In the genomic region with DNA sequence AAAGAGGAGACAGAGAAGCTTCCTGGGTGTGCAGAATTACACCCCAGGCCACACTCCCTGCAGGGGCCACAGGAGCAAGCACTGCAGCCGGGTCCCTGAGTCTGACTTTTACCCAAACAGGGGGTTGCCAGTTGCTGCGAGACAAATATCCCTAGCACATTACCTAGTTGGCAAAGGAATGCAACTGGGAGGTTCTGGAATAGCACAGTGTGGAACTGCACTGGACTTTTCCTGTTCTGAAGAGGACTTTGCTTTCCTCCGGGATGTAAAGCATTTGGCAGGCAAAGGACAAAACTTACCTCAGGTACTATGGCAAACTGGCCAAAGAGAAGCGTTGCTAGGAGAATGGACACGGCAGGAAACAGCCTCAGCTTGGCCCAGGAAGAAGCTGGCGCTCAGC, we compare ENCODE assay signal across 22 cellular contexts. TPM values are rescaled to one million over a fixed set of nuclear protein-coding genes. Genes with fewer than 3 reads are reported as not detected.
A peak's percentile ranks its signal among the peaks of the same experiment; 100 is the strongest.
DNase-seq lines count a peak whose midpoint lies in the region; ATAC-seq, FAIRE-seq and TF ChIP-seq lines count a peak whose summit lies in the region.
"Had no signal": no experiment of that assay in that cellular context is flagged by ENCODE, and none has a peak within 500 bp of the region (broad histone marks: within the 10 kb centered on the region; RNA-seq: fewer than 3 reads in every experiment).

No MANE protein-coding gene starts in this region.

- peak; percentile 42 for FAIRE-seq in GM12892 (lab: Jason Lieb, UNC)
- FAIRE-seq: GM18507 had no signal

- no peaks in the 10 kb centered on the region for H3K9me3 ChIP-seq in spleen
- H3K9me3 ChIP-seq: Caco-2, heart right ventricle, lower lobe of right lung, tibial nerve had no signal

- peaks cover 39% of the 10 kb centered on the region for H3K79me1 ChIP-seq in mesendoderm (ENCODE audit: low read length)

- H3K27ac ChIP-seq in VCaP (peak overlapping the region; percentile 34; the same call in 1 of the 2 replicates), mesendoderm (ENCODE audit: low read depth, low read length) (no peak overlapping the region), spleen (peak overlapping the region in 5 of 8 donors; percentile 40 to 76 (median 57))
- H3K27ac ChIP-seq: heart right ventricle, lower lobe of right lung, tibial nerve had no signal

- no peak overlapping the region for H2BK15ac ChIP-seq in mesendoderm (replicated peaks; ENCODE audit: low read depth)

- H3K4me1 Mint-ChIP-seq in natural killer cell treated with Interleukin-12 subunit alpha and Interleukin-12 subunit beta and Interleukin-15 and Interleukin-18, amount 100 ng/mL, for 72 hours (ENCODE audit: low read depth in 2 of 2), result peaks cover 0 to 5% of the 10 kb centered on the region in 2 donors

- no peak for DNase-seq in GM12892 (ENCODE audit: insufficient read length)
- no peak for DNase-seq in mesendoderm
- DNase-seq in spleen, result no peak
- DNase-seq in HCEC 1CT, result no peak
- no peak for DNase-seq in RKO (ENCODE audit: low spot score)
- DNase-seq in natural killer cell treated with Interleukin-12 subunit alpha and Interleukin-12 subunit beta and Interleukin-15 and Interleukin-18, amount 100 ng/mL, for 72 hours (ENCODE audit: low spot score), result no peak
- no peak for DNase-seq in T-helper 2 cell
- DNase-seq: activated CD4-positive, alpha-beta T cell treated with anti-CD3 and anti-CD28 coated beads, Interleukin-2, amount 50 U/mL, for 4 hours; activated naive CD4-positive, alpha-beta T cell; aorta; Caco-2; effector memory CD8-positive, alpha-beta T cell; heart right ventricle; immature natural killer cell; lower lobe of right lung; NCI-H1417; NCI-H526 treated with DMSO at 0.1 percent for 48 hours; SHP77; stimulated activated CD4-positive, alpha-beta T cell treated with anti-CD3 and anti-CD28 coated beads, Interleukin-15, amount 100 ng/mL, for 24 hours had no signal

- no peak overlapping the region for H3K4me3 Mint-ChIP-seq in natural killer cell treated with Interleukin-12 subunit alpha and Interleukin-12 subunit beta and Interleukin-15 and Interleukin-18, amount 100 ng/mL, for 72 hours
- H3K4me3 Mint-ChIP-seq: effector memory CD8-positive, alpha-beta T cell; immature natural killer cell had no signal

- H3K23ac ChIP-seq in mesendoderm (ENCODE audit: low read length), result peak overlapping the region; percentile 25

- no peak for ATAC-seq in natural killer cell treated with Interleukin-12 subunit alpha and Interleukin-12 subunit beta and Interleukin-15 and Interleukin-18, amount 100 ng/mL, for 72 hours
- ATAC-seq: effector memory CD8-positive, alpha-beta T cell had no signal

- H3K4ac ChIP-seq in mesendoderm (ENCODE audit: low read depth, low read length), result no peak overlapping the region

- H3K79me2 ChIP-seq in mesendoderm (ENCODE audit: control insufficient read depth, insufficient read depth, low read length), result peaks cover 81% of the 10 kb centered on the region

- H3K9ac ChIP-seq in mesendoderm (ENCODE audit: low read length), result no peak overlapping the region

- H3K4me2 ChIP-seq in mesendoderm (ENCODE audit: low read length), result no peak overlapping the region

- H2BK5ac ChIP-seq in mesendoderm (ENCODE audit: low read length), result no peak overlapping the region

- TF ChIP-seq POLR2A in GM12892 (IDR thresholded peaks at IDR 0.05; ENCODE audit: low read depth, low read length) (no peak), spleen (IDR thresholded peaks at IDR 0.05) (no peak)

- no peak overlapping the region for H3K18ac ChIP-seq in mesendoderm (ENCODE audit: low read length)

- H3K4me1 ChIP-seq in mesendoderm (ENCODE audit: control insufficient read depth, low read depth, low read length) (peaks cover 9% of the 10 kb centered on the region), spleen (peaks cover 0 to 97% (median 75%) of the 10 kb centered on the region in 6 donors)
- H3K4me1 ChIP-seq: lower lobe of right lung had no signal

- no peaks in the 10 kb centered on the region for H3K9me3 Mint-ChIP-seq in natural killer cell treated with Interleukin-12 subunit alpha and Interleukin-12 subunit beta and Interleukin-15 and Interleukin-18, amount 100 ng/mL, for 72 hours
- H3K9me3 Mint-ChIP-seq: effector memory CD8-positive, alpha-beta T cell; immature natural killer cell had no signal

- no peak overlapping the region for H2BK120ac ChIP-seq in mesendoderm (ENCODE audit: low read depth, low read length)

- no peak overlapping the region for H4K5ac ChIP-seq in mesendoderm (ENCODE audit: low read length)

- H2AK5ac ChIP-seq in mesendoderm (ENCODE audit: low read length), result no peak overlapping the region

- H3K27me3 Mint-ChIP-seq in natural killer cell treated with Interleukin-12 subunit alpha and Interleukin-12 subunit beta and Interleukin-15 and Interleukin-18, amount 100 ng/mL, for 72 hours, result peaks cover 23 to 31% of the 10 kb centered on the region in 2 donors

- no peak overlapping the region for H3K4me3 ChIP-seq in mesendoderm (ENCODE audit: low read length)
- no peak overlapping the region for H3K4me3 ChIP-seq in spleen
- H3K4me3 ChIP-seq: heart right ventricle, lower lobe of right lung, tibial nerve had no signal

- no peak overlapping the region for H3K27ac Mint-ChIP-seq in natural killer cell treated with Interleukin-12 subunit alpha and Interleukin-12 subunit beta and Interleukin-15 and Interleukin-18, amount 100 ng/mL, for 72 hours
- H3K27ac Mint-ChIP-seq: effector memory CD8-positive, alpha-beta T cell; immature natural killer cell had no signal

- H3K36me3 ChIP-seq in mesendoderm (ENCODE audit: control insufficient read depth, insufficient read depth, low read length) (no peaks in the 10 kb centered on the region), spleen (peaks cover 0 to 10% (median 0%) of the 10 kb centered on the region in 6 donors)
- H3K36me3 ChIP-seq: heart right ventricle, lower lobe of right lung, tibial nerve had no signal

- H3K27me3 ChIP-seq in mesendoderm (ENCODE audit: insufficient read depth, low read length, poor library complexity) (no peaks in the 10 kb centered on the region), spleen (replicated peaks in 1 of 7) (no peaks in the 10 kb centered on the region)
- H3K27me3 ChIP-seq: tibial nerve had no signal

- H4K8ac ChIP-seq in mesendoderm (ENCODE audit: low read depth, low read length), result no peak overlapping the region

- WGBS in mesendoderm (ENCODE audit: extremely low coverage, insufficient coverage, low lambda C conversion rate), result no CpG with 5 or more reads among the region's 6 CpGs
- 71 to 82% (median 76%) methylated on average over 6 of the region's 6 CpGs for WGBS in spleen, 5 donors

- no peaks in the 10 kb centered on the region for H3K36me3 Mint-ChIP-seq in natural killer cell treated with Interleukin-12 subunit alpha and Interleukin-12 subunit beta and Interleukin-15 and Interleukin-18, amount 100 ng/mL, for 72 hours
- H3K36me3 Mint-ChIP-seq: immature natural killer cell had no signal

- intact Hi-C loops in spleen (cut with DNase I; ENCODE audit: low total_unique reads), result no loop called here

- H3K56ac ChIP-seq in mesendoderm (ENCODE audit: low read length), result no peak overlapping the region

- no peak for TF ChIP-seq CTCF in VCaP (conservative IDR thresholded peaks at IDR 0.05)
- TF ChIP-seq CTCF in spleen (IDR thresholded peaks at IDR 0.05 in 8 of 11, conservative IDR thresholded peaks at IDR 0.05 in 3 of 11), result no peak

RNA-seq across cellular contexts. Expression of gene BCL11A, which starts 45.1 kb away (rescaled TPM):
- polyA plus RNA-seq in GM12892 (2012; ENCODE audit: missing spikeins), result 7.2 TPM
- polyA plus RNA-seq in mesendoderm (2013, experiment 1 of 2), result 45.5 TPM
- 46.4 TPM for polyA plus RNA-seq in mesendoderm (2013, experiment 2 of 2)
- 100 to 1,000 TPM in 3 of 7 donors, 10 to 100 TPM in 4; 65.9 to 121 (median 92.7) TPM for total RNA-seq in spleen
- polyA plus RNA-seq in spleen, result 10 to 100 TPM; 41.1 to 61.6 (median 44.8) TPM
- under 1 TPM in 1 of 2 donors, not detected in 1; 0.81 TPM for total RNA-seq in natural killer cell treated with Interleukin-12 subunit alpha and Interleukin-12 subunit beta and Interleukin-15 and Interleukin-18, amount 100 ng/mL, for 72 hours

Comparison
In these comparisons a context has a peak if more than half of its experiments do, and no peak if none do; other contexts are left out.
1. RNA of gene BCL11A, which starts 45.1 kb away (total RNA-seq): 65.9 to 121 TPM in spleen; 0.81 TPM in natural killer cell treated with Interleukin-12 subunit alpha and Interleukin-12 subunit beta and Interleukin-15 and Interleukin-18, amount 100 ng/mL, for 72 hours; every median in the first group is over 10 times any median in the second.